ENCODE assay signal across 8 cellular contexts in the genomic region with DNA sequence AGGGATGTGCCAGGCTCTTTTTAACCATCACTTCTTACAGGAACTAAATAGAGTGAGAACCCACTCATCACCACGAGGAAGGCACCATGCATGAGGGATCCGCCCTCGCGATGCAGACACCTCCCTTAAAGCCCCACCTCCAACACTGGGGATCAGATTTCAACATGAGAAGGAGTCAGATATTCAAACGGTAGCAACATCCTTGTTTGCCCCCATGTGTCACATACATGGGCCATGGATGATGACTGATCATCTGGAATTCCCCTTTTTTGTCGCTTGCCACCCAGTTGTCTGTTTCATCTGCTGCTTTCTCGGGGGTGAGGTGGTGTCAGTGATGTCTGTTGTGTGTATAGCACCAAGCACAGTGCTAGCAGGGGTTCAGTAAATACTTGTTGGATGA. TPM values are rescaled to one million over a fixed set of nuclear protein-coding genes. Genes with fewer than 3 reads are reported as not detected.
DNase-seq lines count a peak whose midpoint lies in the region; ATAC-seq and TF ChIP-seq lines count a peak whose summit lies in the region.

No MANE protein-coding gene starts in this region.

- 88% methylated on average over 7 of the region's 7 CpGs for WGBS in mesenchymal stem cell
- 72 to 81% (median 75%) methylated on average over 7 of the region's 7 CpGs for WGBS in heart left ventricle, 4 donors

- peaks cover 0 to 10% of the 10 kb centered on the region in 2 experiments for H3K36me3 ChIP-seq in mesenchymal stem cell (ENCODE audit: control insufficient read depth in 1 of 2, insufficient read depth in 2 of 2, low read depth in 1 of 2, low read length in 2 of 2)
- H3K36me3 ChIP-seq in heart left ventricle, result no peaks in the 10 kb centered on the region

- H2AK5ac ChIP-seq in mesenchymal stem cell (ENCODE audit: low read length, severe bottlenecking), result no peak overlapping the region

- H3K9ac ChIP-seq in mesenchymal stem cell (ENCODE audit: low read length), result no peak overlapping the region

- H3K27ac ChIP-seq in mesenchymal stem cell (ENCODE audit: low read length, poor library complexity, severe bottlenecking), result no peak overlapping the region
- peak overlapping the region in 1 of 12 donors; percentile 47 for H3K27ac ChIP-seq in heart left ventricle

- no peak overlapping the region for H3K4me2 ChIP-seq in mesenchymal stem cell (ENCODE audit: low read length, poor library complexity, severe bottlenecking)

- no peaks in the 10 kb centered on the region for H3K27me3 ChIP-seq in mesenchymal stem cell (ENCODE audit: control insufficient read depth in 1 of 2, insufficient read depth in 1 of 2, low read length in 2 of 2)
- H3K27me3 ChIP-seq in heart left ventricle, result no peaks in the 10 kb centered on the region

- H3K9me3 ChIP-seq in mesenchymal stem cell (ENCODE audit: control insufficient read depth, low read length) (no peaks in the 10 kb centered on the region), heart left ventricle (no peaks in the 10 kb centered on the region)

- H2AFZ ChIP-seq in mesenchymal stem cell (ENCODE audit: low read depth, low read length), result no peak overlapping the region

- H3K4ac ChIP-seq in mesenchymal stem cell (ENCODE audit: low read depth in 1 of 2, low read length in 2 of 2), result no peak overlapping the region

- intact Hi-C loops in Right ventricle myocardium superior (cut with DNase I), result no loop called here
- intact Hi-C loops in heart left ventricle (cut with DNase I), result loop anchor here in 1 of 10 donors (10.0 kb wide), 1 partner anchor 58 kb away; the partner anchor contains the start of gene NCK2

- no peak overlapping the region for H4K8ac ChIP-seq in mesenchymal stem cell (ENCODE audit: low read length)

- ATAC-seq in GM19023 (IDR thresholded peaks at IDR 0.05; ENCODE audit: unreplicated experiment) (peak; percentile 70), HG03045 (IDR thresholded peaks at IDR 0.05; ENCODE audit: unreplicated experiment) (peak; percentile 48), Right ventricle myocardium superior (ENCODE audit: poor library complexity) (no peak), heart left ventricle (no peak)

- H3K23ac ChIP-seq in mesenchymal stem cell (ENCODE audit: low read length in 2 of 2), result no peak overlapping the region

- DNase-seq in activated CD4-positive, CD25-positive, alpha-beta regulatory T cell treated with anti-CD3 and anti-CD28 coated beads, Interleukin-2, amount 50 U/mL, for 72 hours, result peak; percentile 50
- peak; percentile 11 for DNase-seq in mesenchymal stem cell
- no peak for DNase-seq in Right ventricle myocardium superior
- no peak for DNase-seq in NCI-H2107 treated with DMSO at 0.1 percent for 48 hours (lab: John Stamatoyannopoulos, UW; ENCODE audit: unreplicated experiment)
- no peak for DNase-seq in pons (ENCODE audit: low spot score)
- DNase-seq in heart left ventricle, result no peak

- no peak for TF ChIP-seq POLR2A in heart left ventricle (IDR thresholded peaks at IDR 0.05)

- H3K4me3 ChIP-seq in mesenchymal stem cell (ENCODE audit: insufficient read depth in 1 of 2, low read depth in 1 of 2, low read length in 2 of 2) (no peak overlapping the region), heart left ventricle (no peak overlapping the region)

- peaks cover 9% of the 10 kb centered on the region for H3K4me1 ChIP-seq in mesenchymal stem cell (ENCODE audit: control insufficient read depth, insufficient read depth, low read depth, low read length)
- peaks cover 6 to 87% (median 55%) of the 10 kb centered on the region in 12 donors for H3K4me1 ChIP-seq in heart left ventricle

- H3K79me1 ChIP-seq in mesenchymal stem cell (replicated peaks; ENCODE audit: low read length, poor library complexity, severe bottlenecking), result peaks cover 48% of the 10 kb centered on the region

- H3K18ac ChIP-seq in mesenchymal stem cell (ENCODE audit: low read depth in 1 of 2, low read length in 2 of 2), result peak overlapping the region in 1 of 2 experiments; percentile 38

- TF ChIP-seq CTCF in heart left ventricle (IDR thresholded peaks at IDR 0.05), result no peak

- H2BK5ac ChIP-seq in mesenchymal stem cell (ENCODE audit: low read depth, low read length, poor library complexity, severe bottlenecking), result no peak overlapping the region

- H2BK120ac ChIP-seq in mesenchymal stem cell (ENCODE audit: low read depth, low read length), result no peak overlapping the region

- no peak overlapping the region for H2BK15ac ChIP-seq in mesenchymal stem cell (ENCODE audit: low read depth, poor library complexity, severe bottlenecking)

- H2BK12ac ChIP-seq in mesenchymal stem cell (ENCODE audit: low read length in 2 of 2), result no peak overlapping the region

- peak overlapping the region; percentile 10 for H4K91ac ChIP-seq in mesenchymal stem cell (ENCODE audit: low read length)

- no peak overlapping the region for H3K14ac ChIP-seq in mesenchymal stem cell (ENCODE audit: low read length in 2 of 2)

RNA-seq across cellular contexts. Expression of gene NCK2, which starts 57.9 kb away (rescaled TPM):
- polyA plus RNA-seq in mesenchymal stem cell (2013, experiment 1 of 2), result 67.1 TPM
- 65.5 TPM for polyA plus RNA-seq in mesenchymal stem cell (2013, experiment 2 of 2)
- total RNA-seq in Right ventricle myocardium superior (32.3 TPM), heart left ventricle (10 to 100 TPM; 28.4 to 54.2 (median 35.0) TPM)
- 10 to 100 TPM; 22.6 to 23.9 TPM for polyA plus RNA-seq in heart left ventricle

Comparison
In these comparisons a context has a peak if more than half of its experiments do, and no peak if none do; other contexts are left out.
1. ATAC-seq: peak in GM19023 (single experiment) and HG03045 (single experiment); none in Right ventricle myocardium superior (single experiment) and heart left ventricle (0 of 4).
2. DNase-seq: peak in activated CD4-positive, CD25-positive, alpha-beta regulatory T cell treated with anti-CD3 and anti-CD28 coated beads, Interleukin-2, amount 50 U/mL, for 72 hours (single experiment) and mesenchymal stem cell (single experiment); none in Right ventricle myocardium superior (single experiment), NCI-H2107 treated with DMSO at 0.1 percent for 48 hours (single experiment), pons (single experiment) and heart left ventricle (0 of 5).